In genomic region chr11:65973439-65974110, GRCh38 we compare ENCODE assay signal across 1 cellular context.
TF ChIP-seq lines count a peak whose summit lies in the region.

No MANE protein-coding gene starts in this region.

TF ChIP-seq in endothelial cell of umbilical vein, 7 proteins besides CTCF, POLR2A, EP300 and RAD21:
- TF ChIP-seq FOS (IDR thresholded peaks at IDR 0.05; ENCODE audit: borderline replicate concordance, insufficient read depth, low read length) = peak; percentile 5
- TF ChIP-seq MAX (IDR thresholded peaks at IDR 0.05; ENCODE audit: insufficient read depth, insufficient read length) = no peak
TF ChIP-seq in endothelial cell of umbilical vein: peak in this region for 1.
